13 cellular contexts compared by ENCODE assay signal in the genomic region with DNA sequence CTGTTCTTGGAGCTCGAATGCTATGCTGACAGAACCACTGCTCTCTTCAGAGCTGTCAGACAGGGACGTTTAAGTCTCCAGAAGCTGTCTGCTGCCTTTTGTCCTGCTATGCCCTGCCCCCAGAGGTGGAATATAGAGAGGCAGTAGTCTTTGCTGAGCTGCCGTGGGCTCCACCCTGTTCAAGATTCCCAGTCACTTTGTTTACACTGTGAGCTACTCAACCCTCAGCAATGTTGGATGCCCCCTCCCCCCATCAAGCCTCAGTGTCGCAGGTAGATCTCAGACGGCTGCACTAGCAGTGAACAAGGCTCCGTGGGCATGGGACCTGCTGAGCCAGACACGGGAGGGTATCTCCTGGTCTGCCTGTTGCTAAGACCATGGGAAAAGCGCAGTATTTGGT.
"Had no signal": no experiment of that assay in that cellular context is flagged by ENCODE, and none has a peak within 500 bp of the region (broad histone marks: within the 10 kb centered on the region; RNA-seq: fewer than 3 reads in every experiment).

No MANE protein-coding gene starts in this region.

- H3K4me3 ChIP-seq: dorsolateral prefrontal cortex, gastroesophageal sphincter, skin epidermis, transverse colon had no signal

- ATAC-seq: activated naive CD8-positive, alpha-beta T cell treated with anti-CD3 and anti-CD28 coated beads, Interleukin-2, amount 50 U/mL, for 24 hours; gastroesophageal sphincter; natural killer cell treated with Interleukin-12 subunit alpha and Interleukin-12 subunit beta and Interleukin-15 and Interleukin-18, amount 100 ng/mL, for 72 hours; stimulated activated naive CD8-positive, alpha-beta T cell treated with anti-CD3 and anti-CD28 coated beads, Interleukin-15, Interleukin-2, amounts not matched to agents 100 U/mL and 50 U/mL, for 24 hours had no signal

- H3K27me3 ChIP-seq: dorsolateral prefrontal cortex, gastroesophageal sphincter, transverse colon had no signal

- H3K36me3 Mint-ChIP-seq: natural killer cell treated with Interleukin-12 subunit alpha and Interleukin-12 subunit beta and Interleukin-15 and Interleukin-18, amount 100 ng/mL, for 72 hours had no signal

- H3K27me3 Mint-ChIP-seq: natural killer cell treated with Interleukin-12 subunit alpha and Interleukin-12 subunit beta and Interleukin-15 and Interleukin-18, amount 100 ng/mL, for 72 hours had no signal

- H3K36me3 ChIP-seq: gastroesophageal sphincter, transverse colon had no signal

- H3K4me1 ChIP-seq: gastroesophageal sphincter, transverse colon had no signal

- H3K27ac Mint-ChIP-seq: activated naive CD4-positive, alpha-beta T cell treated with anti-CD3 and anti-CD28 coated beads for 36 hours; activated naive CD8-positive, alpha-beta T cell treated with anti-CD3 and anti-CD28 coated beads, Interleukin-2, amount 50 U/mL, for 24 hours; activated T-helper 2 cell treated with anti-CD3 and anti-CD28 coated beads, Interferon-gamma antibody, Interleukin-2, Interleukin-4, amounts not matched to agents 10 μg/mL and 5 μg/mL and 100 μg/mL, durations not matched to agents 14 hours and 24 hours and 36 hours; natural killer cell treated with Interleukin-12 subunit alpha and Interleukin-12 subunit beta and Interleukin-15 and Interleukin-18, amount 100 ng/mL, for 72 hours had no signal

- H3K4me3 Mint-ChIP-seq: activated naive CD4-positive, alpha-beta T cell treated with anti-CD3 and anti-CD28 coated beads for 36 hours; activated naive CD8-positive, alpha-beta T cell treated with anti-CD3 and anti-CD28 coated beads, Interleukin-2, amount 50 U/mL, for 24 hours; natural killer cell treated with Interleukin-12 subunit alpha and Interleukin-12 subunit beta and Interleukin-15 and Interleukin-18, amount 100 ng/mL, for 72 hours had no signal

- H3K9me3 Mint-ChIP-seq: activated T-helper 2 cell treated with anti-CD3 and anti-CD28 coated beads, Interferon-gamma antibody, Interleukin-2, Interleukin-4, amounts not matched to agents 10 μg/mL and 5 μg/mL and 100 μg/mL, durations not matched to agents 14 hours and 24 hours and 36 hours had no signal

- DNase-seq: activated CD4-positive, alpha-beta T cell treated with anti-CD3 and anti-CD28 coated beads, Interleukin-2, amount 50 U/mL, for 48 hours; activated naive CD4-positive, alpha-beta T cell treated with anti-CD3 and anti-CD28 coated beads for 36 hours; activated naive CD8-positive, alpha-beta T cell treated with anti-CD3 and anti-CD28 coated beads, Interleukin-2, amount 50 U/mL, for 24 hours; dorsolateral prefrontal cortex; kidney; mesenchymal stem cell; nucleus accumbens; stimulated activated naive CD8-positive, alpha-beta T cell treated with anti-CD3 and anti-CD28 coated beads, Interleukin-15, Interleukin-2, amounts not matched to agents 100 U/mL and 50 U/mL, for 24 hours; transverse colon had no signal

- H3K27ac ChIP-seq: dorsolateral prefrontal cortex, gastroesophageal sphincter, skin epidermis, transverse colon had no signal

- H3K4me1 Mint-ChIP-seq: activated naive CD8-positive, alpha-beta T cell treated with anti-CD3 and anti-CD28 coated beads, Interleukin-2, amount 50 U/mL, for 24 hours had no signal

- H3K9me3 ChIP-seq: transverse colon had no signal
